In the genomic region with DNA sequence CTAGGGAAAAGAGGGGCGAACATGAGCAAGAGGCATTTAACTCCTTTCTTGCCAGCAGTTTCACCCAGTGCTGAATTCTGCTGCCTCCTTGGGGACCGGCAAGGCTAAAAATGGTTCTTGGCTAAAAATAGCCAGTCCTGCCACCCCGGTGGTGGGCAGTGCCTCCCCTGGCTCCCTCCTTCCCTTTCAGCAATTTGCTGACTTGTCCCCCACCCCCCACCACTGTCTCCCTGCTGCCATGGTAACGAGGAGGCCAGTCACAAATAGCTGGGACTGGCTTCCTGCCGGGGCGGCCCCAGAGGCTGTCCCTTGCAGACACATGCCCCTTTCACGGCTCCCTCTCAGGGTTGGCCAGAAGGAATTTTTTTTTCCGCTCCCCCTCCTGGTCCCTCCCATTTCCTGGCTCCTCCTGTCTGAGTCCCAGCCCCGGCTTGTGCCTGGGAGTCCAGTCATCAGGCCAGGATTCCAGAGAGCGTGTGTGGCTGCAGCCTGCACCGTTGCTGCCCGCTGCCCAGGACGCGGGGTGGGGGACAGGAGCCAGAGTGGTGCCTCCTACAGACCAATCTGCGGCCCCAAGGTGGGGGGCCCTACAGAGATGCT, we compare ENCODE assay signal across 8 cellular contexts.
DNase-seq lines count a peak whose midpoint lies in the region; ATAC-seq and TF ChIP-seq lines count a peak whose summit lies in the region.

No MANE protein-coding gene starts in this region.

- H3K9ac ChIP-seq in HUES64 (ENCODE audit: low read depth, low read length), result peak overlapping the region; percentile 66

- H3K4me3 Mint-ChIP-seq in Caco-2 (ENCODE audit: unreplicated experiment) (no peak overlapping the region), glutamatergic neuron (ENCODE audit: unreplicated experiment) (peak overlapping the region; percentile 83)
- H3K4me3 Mint-ChIP-seq in activated naive CD8-positive, alpha-beta T cell treated with anti-CD3 and anti-CD28 coated beads for 36 hours, result no peak overlapping the region

- H3K4me3 ChIP-seq in Caco-2 (ENCODE audit: low read depth, low read length) (no peak overlapping the region), HUES64 (ENCODE audit: low read length) (peak overlapping the region; percentile 62), neuron (ENCODE audit: low read length) (peak overlapping the region; percentile 55)

- POLR2A ChIA-PET in Caco-2 (lab: Charles Lee), result interaction anchor here (0.7 kb wide), 1 partner anchor 39 kb away, joined by 3 read pairs; no protein-coding TSS in a partner anchor

- H3K27me3 Mint-ChIP-seq in Caco-2 (ENCODE audit: insufficient read depth, unreplicated experiment) (no peaks in the 10 kb centered on the region), glutamatergic neuron (ENCODE audit: unreplicated experiment) (peaks cover 3% of the 10 kb centered on the region)
- no peaks in the 10 kb centered on the region for H3K27me3 Mint-ChIP-seq in activated naive CD8-positive, alpha-beta T cell treated with anti-CD3 and anti-CD28 coated beads for 36 hours

- H3K36me3 Mint-ChIP-seq in Caco-2 (ENCODE audit: insufficient read depth, unreplicated experiment) (peaks cover 27% of the 10 kb centered on the region), glutamatergic neuron (ENCODE audit: unreplicated experiment) (no peaks in the 10 kb centered on the region)
- H3K36me3 Mint-ChIP-seq in activated naive CD8-positive, alpha-beta T cell treated with anti-CD3 and anti-CD28 coated beads for 36 hours, result peaks cover 20% of the 10 kb centered on the region

- H3K9me3 Mint-ChIP-seq in Caco-2 (ENCODE audit: unreplicated experiment) (no peaks in the 10 kb centered on the region), glutamatergic neuron (ENCODE audit: unreplicated experiment) (no peaks in the 10 kb centered on the region)
- no peaks in the 10 kb centered on the region for H3K9me3 Mint-ChIP-seq in activated naive CD8-positive, alpha-beta T cell treated with anti-CD3 and anti-CD28 coated beads for 36 hours

- intact Hi-C loops in Caco-2 (cut with micrococcal nuclease; ENCODE audit: unreplicated experiment), result loop anchor here (5.0 kb wide), 1 partner anchor 126 kb away; no protein-coding TSS in a partner anchor

- TF ChIP-seq CTCF in Caco-2 (IDR thresholded peaks at IDR 0.05; ENCODE audit: insufficient read depth in 1 of 2, low read depth in 1 of 2, low read length in 1 of 2, severe bottlenecking in 1 of 2, unreplicated experiment in 1 of 2) (no peak), glutamatergic neuron (IDR thresholded peaks at IDR 0.05; ENCODE audit: partially characterized antibody, unreplicated experiment) (no peak)

- no peak overlapping the region for H2AFZ ChIP-seq in neuron (ENCODE audit: low read depth, low read length)

- CTCF ChIA-PET in Caco-2 (lab: Charles Lee), result interaction anchor here (9.2 kb wide), 1 partner anchor 62 kb away, joined by 191 read pairs; no protein-coding TSS in a partner anchor

- no peaks in the 10 kb centered on the region for H3K4me1 Mint-ChIP-seq in Caco-2 (ENCODE audit: low read depth, unreplicated experiment)
- H3K4me1 Mint-ChIP-seq in activated naive CD8-positive, alpha-beta T cell treated with anti-CD3 and anti-CD28 coated beads for 36 hours, result peaks cover 25% of the 10 kb centered on the region
- peaks cover 6% of the 10 kb centered on the region for H3K4me1 Mint-ChIP-seq in glutamatergic neuron (ENCODE audit: low read depth, unreplicated experiment)

- H3K27ac Mint-ChIP-seq in Caco-2 (ENCODE audit: unreplicated experiment) (no peak overlapping the region), glutamatergic neuron (ENCODE audit: unreplicated experiment) (peak overlapping the region; percentile 81)
- peak overlapping the region; percentile 65 for H3K27ac Mint-ChIP-seq in activated naive CD8-positive, alpha-beta T cell treated with anti-CD3 and anti-CD28 coated beads for 36 hours

- no peaks in the 10 kb centered on the region for H3K36me3 ChIP-seq in Caco-2 (ENCODE audit: control insufficient read depth, insufficient read depth, low read length)
- peaks cover 28% of the 10 kb centered on the region for H3K36me3 ChIP-seq in HUES64 (ENCODE audit: insufficient read depth, low read length)
- peaks cover 8% of the 10 kb centered on the region for H3K36me3 ChIP-seq in neuron (ENCODE audit: insufficient read depth, low read length)

- H3K27me3 ChIP-seq in Caco-2 (replicated peaks; ENCODE audit: control insufficient read depth, insufficient read depth, low read length) (no peaks in the 10 kb centered on the region), HUES64 (ENCODE audit: insufficient read depth, low read length) (no peaks in the 10 kb centered on the region), neuron (ENCODE audit: insufficient read depth, low read length) (no peaks in the 10 kb centered on the region)

- no peaks in the 10 kb centered on the region for H3K4me1 ChIP-seq in Caco-2
- peaks cover 14% of the 10 kb centered on the region for H3K4me1 ChIP-seq in HUES64 (ENCODE audit: insufficient read depth, low read length)
- peaks cover 25% of the 10 kb centered on the region for H3K4me1 ChIP-seq in neuron (ENCODE audit: insufficient read depth, low read length)

- WGBS in HUES64, result 2% methylated on average over 15 of the region's 15 CpGs

- ATAC-seq in GM21367 (IDR thresholded peaks at IDR 0.05; ENCODE audit: unreplicated experiment) (peak; percentile 49), HG02970 (IDR thresholded peaks at IDR 0.05; ENCODE audit: low FRiP score, unreplicated experiment) (no peak)

- BruUV-seq in Caco-2 (replicated peaks; lab: Mats Ljungman, UMichigan), result no TSS peak

- DNase-seq in Caco-2 (peak; percentile 49 to 65), glutamatergic neuron (peak; percentile 85), DMS79 (lab: John Stamatoyannopoulos, UW) (no peak)
- no peak for DNase-seq in activated naive CD8-positive, alpha-beta T cell treated with anti-CD3 and anti-CD28 coated beads for 36 hours

- peak overlapping the region; percentile 2 for H3K27ac ChIP-seq in HUES64 (ENCODE audit: low read depth, low read length)

- H3K9me3 ChIP-seq in Caco-2 (no peaks in the 10 kb centered on the region), HUES64 (ENCODE audit: insufficient read depth, low read depth, low read length) (no peaks in the 10 kb centered on the region), neuron (ENCODE audit: low read length) (no peaks in the 10 kb centered on the region)

Comparison
In these comparisons a context has a peak if more than half of its experiments do, and no peak if none do; other contexts are left out.
1. DNase-seq: peak in Caco-2 (2 of 2) and glutamatergic neuron (single experiment); none in activated naive CD8-positive, alpha-beta T cell treated with anti-CD3 and anti-CD28 coated beads for 36 hours (single experiment) and DMS79 (single experiment).